ENCODE assay signal across 25 cellular contexts in the genomic region with DNA sequence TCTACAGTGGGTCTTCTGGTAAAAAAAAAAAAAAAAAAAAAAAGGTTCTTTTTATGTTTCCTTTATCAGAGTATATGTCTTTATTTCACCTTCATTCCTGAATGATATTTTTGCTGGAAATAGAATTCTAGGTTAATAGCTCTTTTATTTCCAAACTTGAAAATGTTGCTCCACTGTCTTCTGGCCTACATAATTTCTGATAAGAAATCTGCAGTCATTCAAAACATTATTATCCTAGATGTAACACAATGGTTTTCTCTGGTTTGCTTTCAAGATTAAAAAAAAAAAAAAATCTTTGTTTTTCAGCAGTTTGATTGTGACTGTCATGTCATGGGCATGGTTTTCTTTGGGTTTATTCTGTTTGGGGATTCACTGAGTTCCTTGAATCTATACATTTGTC.
"Had no signal": no experiment of that assay in that cellular context is flagged by ENCODE, and none has a peak within 500 bp of the region (broad histone marks: within the 10 kb centered on the region; RNA-seq: fewer than 3 reads in every experiment).

No MANE protein-coding gene starts in this region.

- DNase-seq: effector memory CD4-positive, alpha-beta T cell; heart left ventricle; hippocampal formation; left colon; left ventricle myocardium superior; mesenchymal stem cell; midbrain; nucleus accumbens; ovary; retina; spleen; stimulated activated CD4-positive, alpha-beta T cell treated with anti-CD3 and anti-CD28 coated beads, Interleukin-15, amount 100 ng/mL, for 24 hours; stimulated activated CD4-positive, alpha-beta T cell treated with anti-CD3 and anti-CD28 coated beads, Interleukin-1b, Interleukin-23, amount 100 ng/mL, for 48 hours; stimulated activated CD4-positive, alpha-beta T cell treated with anti-CD3 and anti-CD28 coated beads, Interleukin-4, amount 100 ng/mL, for 24 hours; stimulated activated naive B cell treated with anti-CD40 and anti-IgM and Interleukin-4, amounts not matched to agents 10 μg/mL and 1 μg/mL and 100 μg/mL, for 72 hours; stomach; substantia nigra; transverse colon had no signal

- H3K9me3 ChIP-seq: ovary, prostate gland had no signal

- H3K27ac ChIP-seq: heart left ventricle, neural progenitor cell, ovary, prostate gland, spleen, stomach, thoracic aorta, transverse colon had no signal

- H3K27ac Mint-ChIP-seq: natural killer cell treated with Interleukin-12 subunit alpha and Interleukin-12 subunit beta and Interleukin-15 and Interleukin-18, amount 100 ng/mL, for 72 hours; neural progenitor cell; stimulated activated naive B cell treated with anti-CD40 and anti-IgM and Interleukin-4, amounts not matched to agents 10 μg/mL and 1 μg/mL and 100 μg/mL, for 72 hours had no signal

- H3K4me1 ChIP-seq: neural progenitor cell, prostate gland, spleen, stomach had no signal

- H3K4me3 Mint-ChIP-seq: natural killer cell treated with Interleukin-12 subunit alpha and Interleukin-12 subunit beta and Interleukin-15 and Interleukin-18, amount 100 ng/mL, for 72 hours; neural progenitor cell; stimulated activated naive B cell treated with anti-CD40 and anti-IgM and Interleukin-4, amounts not matched to agents 10 μg/mL and 1 μg/mL and 100 μg/mL, for 72 hours had no signal

- H3K4me3 ChIP-seq: heart left ventricle, lung, neural progenitor cell, ovary, prostate gland, spleen, stomach, thoracic aorta, transverse colon had no signal

- H3K36me3 ChIP-seq: ovary, prostate gland had no signal

- H3K27me3 Mint-ChIP-seq: natural killer cell treated with Interleukin-12 subunit alpha and Interleukin-12 subunit beta and Interleukin-15 and Interleukin-18, amount 100 ng/mL, for 72 hours; stimulated activated naive B cell treated with anti-CD40 and anti-IgM and Interleukin-4, amounts not matched to agents 10 μg/mL and 1 μg/mL and 100 μg/mL, for 72 hours had no signal

- ATAC-seq: esophagus mucosa; heart left ventricle; left colon; left ventricle myocardium superior; natural killer cell treated with Interleukin-12 subunit alpha and Interleukin-12 subunit beta and Interleukin-15 and Interleukin-18, amount 100 ng/mL, for 72 hours; sciatic nerve; stimulated activated naive B cell treated with anti-CD40 and anti-IgM and Interleukin-4, amounts not matched to agents 10 μg/mL and 1 μg/mL and 100 μg/mL, for 72 hours had no signal

- H3K4me1 Mint-ChIP-seq: neural progenitor cell; stimulated activated naive B cell treated with anti-CD40 and anti-IgM and Interleukin-4, amounts not matched to agents 10 μg/mL and 1 μg/mL and 100 μg/mL, for 72 hours had no signal
